Comparison of ENCODE assay signal across 8 cellular contexts in the genomic region with DNA sequence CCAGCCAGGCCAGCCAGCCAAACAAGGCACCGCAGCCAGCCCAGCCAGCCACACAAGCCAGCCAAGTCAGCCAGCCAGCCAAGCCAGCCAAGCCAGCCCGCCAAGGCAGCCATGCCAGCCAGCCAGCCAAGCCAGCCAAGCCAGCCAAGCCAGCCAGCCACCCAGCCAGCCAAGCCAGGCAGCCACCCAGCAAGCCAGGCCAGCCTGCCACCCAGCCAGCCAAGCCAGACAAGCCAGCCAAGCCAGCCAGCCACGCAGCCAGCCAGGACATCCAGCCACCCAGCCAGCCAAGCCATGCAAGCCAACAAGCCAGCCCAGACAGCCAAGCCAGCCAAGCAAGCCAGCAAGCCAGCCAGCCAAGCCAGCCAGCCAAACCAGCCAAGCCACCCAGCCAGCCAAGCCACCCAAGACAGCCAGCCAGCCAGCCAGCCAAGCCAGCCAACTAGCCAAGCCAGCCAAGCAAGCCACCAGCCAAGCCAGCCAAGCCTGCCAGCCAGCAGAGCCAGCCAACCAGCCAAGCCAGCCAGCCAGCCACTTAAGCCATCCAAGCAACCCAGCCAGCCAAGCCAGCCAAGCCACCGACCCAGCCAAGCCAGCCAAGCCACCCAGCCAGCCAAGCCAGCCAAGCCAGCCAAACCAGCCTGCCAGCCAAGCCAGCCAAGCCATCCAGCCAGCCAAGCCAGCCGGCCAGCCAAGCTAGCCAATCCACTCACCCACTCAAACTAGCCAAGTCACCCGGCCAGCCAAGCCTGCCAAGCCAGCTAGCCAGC.
DNase-seq lines count a peak whose midpoint lies in the region; ATAC-seq and TF ChIP-seq lines count a peak whose summit lies in the region.
"Not testable (repeated sequence)": the region's sequence is repeated elsewhere in the genome, so short reads cannot be mapped to it uniquely, and the experiment has no call there.

No MANE protein-coding gene starts in this region.

- H4K91ac ChIP-seq in mesenchymal stem cell (ENCODE audit: low read length): peak overlapping the region; percentile 39

- not testable (repeated sequence) for H3K36me3 ChIP-seq in mesenchymal stem cell (ENCODE audit: control insufficient read depth in 1 of 2, insufficient read depth in 2 of 2, low read depth in 1 of 2, low read length in 2 of 2); sigmoid colon; aorta (ENCODE audit: control insufficient read depth in 1 of 2, insufficient read depth in 2 of 2, low read length in 1 of 2)

- intact Hi-C loops in sigmoid colon (cut with DNase I); aorta (cut with DNase I): not testable (repeated sequence)

- H2BK120ac ChIP-seq in mesenchymal stem cell (ENCODE audit: low read depth, low read length): not testable (repeated sequence)

- H2BK15ac ChIP-seq in mesenchymal stem cell (ENCODE audit: low read depth, poor library complexity, severe bottlenecking): not testable (repeated sequence)

- not testable (repeated sequence) for H4K8ac ChIP-seq in mesenchymal stem cell (ENCODE audit: low read length)

- not testable (repeated sequence) for H3K14ac ChIP-seq in mesenchymal stem cell (ENCODE audit: low read length in 2 of 2)

- H3K4me2 ChIP-seq in mesenchymal stem cell (ENCODE audit: low read length, poor library complexity, severe bottlenecking): not testable (repeated sequence)

- H2BK5ac ChIP-seq in mesenchymal stem cell (ENCODE audit: low read depth, low read length, poor library complexity, severe bottlenecking): not testable (repeated sequence)

- H3K27ac ChIP-seq in mesenchymal stem cell (ENCODE audit: low read length, poor library complexity, severe bottlenecking); sigmoid colon; aorta (ENCODE audit: low read depth in 1 of 2, low read length in 2 of 2): not testable (repeated sequence)

- not testable (repeated sequence) for H3K4ac ChIP-seq in mesenchymal stem cell (ENCODE audit: low read depth in 1 of 2, low read length in 2 of 2)

- H3K79me1 ChIP-seq in mesenchymal stem cell (replicated peaks; ENCODE audit: low read length, poor library complexity, severe bottlenecking): not testable (repeated sequence)

- H3K9me3 ChIP-seq in mesenchymal stem cell (ENCODE audit: control insufficient read depth, low read length); sigmoid colon; aorta (ENCODE audit: control insufficient read depth, low read length): not testable (repeated sequence)

- not testable (repeated sequence) for H3K18ac ChIP-seq in mesenchymal stem cell (ENCODE audit: low read depth in 1 of 2, low read length in 2 of 2)

- H3K23ac ChIP-seq in mesenchymal stem cell (ENCODE audit: low read length in 2 of 2): not testable (repeated sequence)

- not testable (repeated sequence) for ATAC-seq in aorta (ENCODE audit: low FRiP score)

- TF ChIP-seq CTCF in GM13977 (IDR thresholded peaks at IDR 0.05; ENCODE audit: extremely low read depth, insufficient read depth, missing control alignments); sigmoid colon (IDR thresholded peaks at IDR 0.05): not testable (repeated sequence)

- not testable (repeated sequence) for H3K4me1 ChIP-seq in mesenchymal stem cell (ENCODE audit: control insufficient read depth, insufficient read depth, low read depth, low read length); sigmoid colon; aorta (ENCODE audit: control insufficient read depth in 1 of 2, insufficient read depth in 2 of 2, low read length in 2 of 2)

- H3K27me3 ChIP-seq in mesenchymal stem cell (ENCODE audit: control insufficient read depth in 1 of 2, insufficient read depth in 1 of 2, low read length in 2 of 2); sigmoid colon; aorta (ENCODE audit: control insufficient read depth in 1 of 2, insufficient read depth in 2 of 2, low read length in 1 of 2): not testable (repeated sequence)

- not testable (repeated sequence) for TF ChIP-seq EP300 in sigmoid colon (IDR thresholded peaks at IDR 0.05)

- not testable (repeated sequence) for H2BK12ac ChIP-seq in mesenchymal stem cell (ENCODE audit: low read length in 2 of 2)

- H2AK5ac ChIP-seq in mesenchymal stem cell (ENCODE audit: low read length, severe bottlenecking): not testable (repeated sequence)

- H3K9ac ChIP-seq in mesenchymal stem cell (ENCODE audit: low read length): not testable (repeated sequence)

- in situ Hi-C loops in GM13977 (cut with MboI; ENCODE audit: low pct_unique_long_range_greater_than_20kb, low sequenced_read_pairs, unreplicated experiment): not testable (repeated sequence)

- DNase-seq in AG20443 (ENCODE audit: low spot score) (peak; percentile 2), GM13977 (ENCODE audit: low spot score) (peak; percentile 0), ecto neural progenitor cell (ENCODE audit: low spot score) (peak; percentile 43), islet precursor cell (peak; percentile 53), sigmoid colon (peak; percentile 64), aorta (peak; percentile 39 to 66)
- DNase-seq in activated CD4-positive, CD25-positive, alpha-beta regulatory T cell treated with anti-CD3 and anti-CD28 coated beads, Interleukin-2, amount 50 U/mL, for 72 hours: peak; percentile 4
- DNase-seq in mesenchymal stem cell: not testable (repeated sequence)

- 89% methylated on average over 4 of the region's 6 CpGs for WGBS in mesenchymal stem cell
- 86 to 89% methylated on average over 5 of the region's 6 CpGs for WGBS in sigmoid colon, 2 donors
- 87 to 89% methylated on average over 3 to 6 of the region's 6 CpGs for WGBS in aorta, 2 donors

- TF ChIP-seq POLR2A in sigmoid colon (IDR thresholded peaks at IDR 0.05): not testable (repeated sequence)

- H2AFZ ChIP-seq in mesenchymal stem cell (ENCODE audit: low read depth, low read length): not testable (repeated sequence)

- H3K4me3 ChIP-seq in mesenchymal stem cell (ENCODE audit: insufficient read depth in 1 of 2, low read depth in 1 of 2, low read length in 2 of 2); sigmoid colon; aorta (ENCODE audit: low read length in 2 of 2): not testable (repeated sequence)
